ENCODE assay signal across 1 cellular context in the genomic region with DNA sequence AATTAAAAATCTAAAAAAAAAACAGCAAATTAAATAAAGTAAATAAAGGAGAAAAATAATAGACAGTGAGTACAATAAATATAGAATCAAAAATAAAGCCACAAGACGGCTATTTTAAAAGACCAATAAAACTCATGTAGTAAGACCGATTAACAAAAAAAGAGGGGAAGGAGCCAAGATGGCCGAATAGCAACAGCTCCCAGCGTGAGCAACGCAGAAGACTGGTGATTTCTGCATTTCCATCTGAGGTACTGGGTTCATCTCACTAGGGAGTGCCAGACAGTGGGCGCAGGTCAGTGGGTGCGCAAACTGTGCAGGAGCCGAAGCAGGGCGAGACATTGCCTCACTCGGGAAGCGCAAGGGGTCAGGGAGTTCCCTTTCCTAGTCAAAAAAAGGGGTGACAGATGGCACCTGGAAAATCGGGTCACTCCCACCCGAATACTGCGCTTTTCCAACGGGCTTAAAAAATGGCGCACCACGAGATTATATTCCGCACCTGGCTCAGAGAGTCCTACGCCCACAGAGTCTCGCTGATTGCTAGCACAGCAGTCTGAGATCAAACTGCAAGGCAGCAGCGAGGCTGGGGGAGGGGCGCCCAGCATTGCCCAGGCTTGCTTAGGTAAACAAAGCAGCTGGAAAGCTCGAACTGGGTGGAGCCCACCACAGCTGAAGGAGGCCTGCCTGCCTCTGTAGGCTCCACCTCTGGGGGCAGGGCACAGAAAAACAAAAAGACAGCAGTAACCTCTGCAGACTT.
TF ChIP-seq lines count a peak whose summit lies in the region.

No MANE protein-coding gene starts in this region.

TF ChIP-seq in HepG2, 621 proteins besides CTCF, POLR2A, EP300 and RAD21:
- TF ChIP-seq, protein P1, sequence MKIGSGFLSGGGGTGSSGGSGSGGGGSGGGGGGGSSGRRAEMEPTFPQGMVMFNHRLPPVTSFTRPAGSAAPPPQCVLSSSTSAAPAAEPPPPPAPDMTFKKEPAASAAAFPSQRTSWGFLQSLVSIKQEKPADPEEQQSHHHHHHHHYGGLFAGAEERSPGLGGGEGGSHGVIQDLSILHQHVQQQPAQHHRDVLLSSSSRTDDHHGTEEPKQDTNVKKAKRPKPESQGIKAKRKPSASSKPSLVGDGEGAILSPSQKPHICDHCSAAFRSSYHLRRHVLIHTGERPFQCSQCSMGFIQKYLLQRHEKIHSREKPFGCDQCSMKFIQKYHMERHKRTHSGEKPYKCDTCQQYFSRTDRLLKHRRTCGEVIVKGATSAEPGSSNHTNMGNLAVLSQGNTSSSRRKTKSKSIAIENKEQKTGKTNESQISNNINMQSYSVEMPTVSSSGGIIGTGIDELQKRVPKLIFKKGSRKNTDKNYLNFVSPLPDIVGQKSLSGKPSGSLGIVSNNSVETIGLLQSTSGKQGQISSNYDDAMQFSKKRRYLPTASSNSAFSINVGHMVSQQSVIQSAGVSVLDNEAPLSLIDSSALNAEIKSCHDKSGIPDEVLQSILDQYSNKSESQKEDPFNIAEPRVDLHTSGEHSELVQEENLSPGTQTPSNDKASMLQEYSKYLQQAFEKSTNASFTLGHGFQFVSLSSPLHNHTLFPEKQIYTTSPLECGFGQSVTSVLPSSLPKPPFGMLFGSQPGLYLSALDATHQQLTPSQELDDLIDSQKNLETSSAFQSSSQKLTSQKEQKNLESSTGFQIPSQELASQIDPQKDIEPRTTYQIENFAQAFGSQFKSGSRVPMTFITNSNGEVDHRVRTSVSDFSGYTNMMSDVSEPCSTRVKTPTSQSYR (CRISPR knock-in tag; IDR thresholded peaks at IDR 0.05; ENCODE audit: borderline replicate concordance) = peak; percentile 55; the same call in 1 of the 2 replicates
